Comparison of ENCODE assay signal across 8 cellular contexts in genomic region chr6:110873981-110874879, GRCh38.
DNase-seq lines count a peak whose midpoint lies in the region; ATAC-seq lines count a peak whose summit lies in the region.

TSS of gene AMD1 (plus strand) at chr6:110874785. CDS start at chr6:110875106, 321 bp downstream.

- DNase-seq in AG08396 (ENCODE audit: low spot score), result peak; percentile 99
- peak; percentile 93 for DNase-seq in NCI-H345 treated with DMSO at 0.1 percent for 48 hours (lab: John Stamatoyannopoulos, UW; ENCODE audit: unreplicated experiment)
- peak; percentile 85 to 92 (median 90) for DNase-seq in activated CD4-positive, CD25-positive, alpha-beta regulatory T cell (lab: John Stamatoyannopoulos, UW)
- DNase-seq in central memory CD4-positive, alpha-beta T cell, result peak; percentile 96
- DNase-seq in inferior parietal cortex (ENCODE audit: extremely low spot score), result peak; percentile 99
- peak; percentile 89 to 92 for DNase-seq in stimulated activated CD4-positive, alpha-beta T cell treated with anti-CD3 and anti-CD28 coated beads, Interleukin-12 subunit alpha, Interleukin-12 subunit beta, amount 100 ng/mL, for 24 hours (ENCODE audit: low read depth in 2 of 2)

- ATAC-seq in GM19023 (IDR thresholded peaks at IDR 0.05; ENCODE audit: unreplicated experiment) (peak; percentile 74), HG03280 (IDR thresholded peaks at IDR 0.05; ENCODE audit: unreplicated experiment) (peak; percentile 72)

Comparison
In these comparisons a context has a peak if more than half of its experiments do, and no peak if none do; other contexts are left out.
1. Peak in every context shown above with its lines: DNase-seq and ATAC-seq.